ENCODE assay signal across 1 cellular context in genomic region chr4:177441061-177441802, GRCh38.
A peak's percentile ranks its signal among the peaks of the same experiment; 100 is the strongest.
TF ChIP-seq lines count a peak whose summit lies in the region.

No MANE protein-coding gene starts in this region.

TF ChIP-seq in K562, 482 proteins besides CTCF, POLR2A, EP300 and RAD21 (continued from another document and continues in another):
- TF ChIP-seq ARID4B (CRISPR knock-in tag; IDR thresholded peaks at IDR 0.05): no peak
- TF ChIP-seq BCOR (IDR thresholded peaks at IDR 0.05): peak; percentile 42; the same call in 1 of the 2 replicates
- TF ChIP-seq ZHX1 (conservative IDR thresholded peaks at IDR 0.05; ENCODE audit: low read length): no peak
- no peak for TF ChIP-seq EWSR1 (IDR thresholded peaks at IDR 0.05; ENCODE audit: borderline replicate concordance, low read depth, partially characterized antibody)
- no peak for TF ChIP-seq CBX1 (IDR thresholded peaks at IDR 0.05; ENCODE audit: low read depth)
- TF ChIP-seq SMARCA4 (IDR thresholded peaks at IDR 0.05): no peak
- TF ChIP-seq ZBTB12 (CRISPR knock-in tag; IDR thresholded peaks at IDR 0.05): no peak
- TF ChIP-seq E2F4 (CRISPR knock-in tag; IDR thresholded peaks at IDR 0.05; ENCODE audit: low read depth): no peak
- TF ChIP-seq NR2C1 (IDR thresholded peaks at IDR 0.05): no peak
- no peak for TF ChIP-seq NR2C1 (tag; IDR thresholded peaks at IDR 0.05)
- TF ChIP-seq RCOR1 (IDR thresholded peaks at IDR 0.05; ENCODE audit: borderline replicate concordance in 1 of 2, low read depth in 2 of 2, low read length in 2 of 2): no peak
- TF ChIP-seq TRIM28 (IDR thresholded peaks at IDR 0.05): no peak
- no peak for TF ChIP-seq ADNP (tag; IDR thresholded peaks at IDR 0.05)
- TF ChIP-seq E2F1 (CRISPR knock-in tag; IDR thresholded peaks at IDR 0.05): no peak
- no peak for TF ChIP-seq CREM (IDR thresholded peaks at IDR 0.05; ENCODE audit: low read depth)
- no peak for TF ChIP-seq HSF4 (CRISPR knock-in tag; IDR thresholded peaks at IDR 0.05; ENCODE audit: borderline replicate concordance)
- no peak for TF ChIP-seq YY1 (IDR thresholded peaks at IDR 0.05; ENCODE audit: borderline replicate concordance in 1 of 3, control insufficient read depth in 1 of 3, extremely low read depth in 1 of 3, insufficient read depth in 3 of 3, insufficient read length in 1 of 3, insufficient replicate concordance in 2 of 3, low read depth in 1 of 3, low read length in 2 of 3)
- TF ChIP-seq CUX1 (CRISPR knock-in tag; IDR thresholded peaks at IDR 0.05): 0 out of 2 replicates have a peak, but pooled peaks have one; percentile 36
- TF ChIP-seq ATF7 (IDR thresholded peaks at IDR 0.05): peak; percentile 45; the same call in 1 of the 2 replicates
- no peak for TF ChIP-seq ZNF274 (IDR thresholded peaks at IDR 0.05; ENCODE audit: borderline replicate concordance, low read depth, low read length)
- TF ChIP-seq ZBTB40 (IDR thresholded peaks at IDR 0.05): no peak
- TF ChIP-seq ZBTB40 (CRISPR knock-in tag; IDR thresholded peaks at IDR 0.05): no peak
- no peak; the same call in 1 of the 2 replicates for TF ChIP-seq FOSL1 (tag; conservative IDR thresholded peaks at IDR 0.05)
- no peak for TF ChIP-seq ZNF449 (CRISPR knock-in tag; IDR thresholded peaks at IDR 0.05)
- 0 out of 4 replicates have a peak, but pooled peaks of 1 of the 2 experiments have one; percentile 12 for TF ChIP-seq NRF1 (conservative IDR thresholded peaks at IDR 0.05 in 1 of 2, IDR thresholded peaks at IDR 0.05 in 1 of 2)
